Comparison of ENCODE assay signal across 27 cellular contexts in the genomic region with DNA sequence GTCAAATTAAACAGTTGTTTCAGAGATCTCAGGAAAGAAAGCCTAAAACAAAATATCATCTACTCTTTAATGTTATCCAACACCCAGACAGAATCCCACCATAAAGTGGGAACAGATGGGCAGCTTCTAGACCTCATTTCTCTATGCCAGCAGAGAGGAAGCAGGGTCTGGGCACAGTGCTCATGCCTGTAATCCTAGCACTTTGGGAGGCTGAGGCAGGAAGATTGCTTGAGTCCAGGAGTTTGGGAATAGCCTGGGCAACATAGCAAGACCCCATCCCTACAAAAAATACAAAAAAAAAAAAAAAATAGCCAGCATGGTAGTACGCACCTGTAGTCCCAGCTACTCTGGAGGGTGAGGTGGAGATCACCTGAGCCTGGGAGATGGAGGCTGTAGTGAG.
"Had no signal": no experiment of that assay in that cellular context is flagged by ENCODE, and none has a peak within 500 bp of the region (broad histone marks: within the 10 kb centered on the region; RNA-seq: fewer than 3 reads in every experiment).

No MANE protein-coding gene starts in this region.

- H3K27ac Mint-ChIP-seq: effector memory CD8-positive, alpha-beta T cell; endodermal cell; mesothelial cell of epicardium had no signal

- H3K36me3 Mint-ChIP-seq: mesothelial cell of epicardium had no signal

- FAIRE-seq: endometrium, islet of Langerhans, keratinocyte had no signal

- H3K4me3 Mint-ChIP-seq: dendritic cell treated with granulocyte-macrophage colony-stimulating factor and Interleukin-4, amounts not matched to agents 40 ng/mL and 50 ng/mL, for 4 days; effector memory CD8-positive, alpha-beta T cell; endodermal cell; mesothelial cell of epicardium had no signal

- H3K36me3 ChIP-seq: colonic mucosa, esophagus squamous epithelium, gastrocnemius medialis, heart right ventricle, left lung, lower lobe of right lung had no signal

- H3K27ac ChIP-seq: colonic mucosa, epithelial cell of prostate, esophagus squamous epithelium, gastrocnemius medialis, heart right ventricle, left lung, lower lobe of right lung had no signal

- H3K27me3 Mint-ChIP-seq: dendritic cell treated with granulocyte-macrophage colony-stimulating factor and Interleukin-4, amounts not matched to agents 40 ng/mL and 50 ng/mL, for 4 days; effector memory CD8-positive, alpha-beta T cell had no signal

- H3K9me3 ChIP-seq: colonic mucosa, esophagus squamous epithelium, gastrocnemius medialis, heart right ventricle, left lung, lower lobe of right lung, mucosa of descending colon had no signal

- H3K4me1 ChIP-seq: colonic mucosa, gastrocnemius medialis, heart right ventricle, lower lobe of right lung had no signal

- ATAC-seq: effector memory CD8-positive, alpha-beta T cell; esophagus mucosa; gastrocnemius medialis; heart right ventricle; left cardiac atrium; left lung; left ventricle myocardium superior; lower lobe of right lung; mucosa of descending colon had no signal

- H3K4me3 ChIP-seq: colonic mucosa, esophagus squamous epithelium, gastrocnemius medialis, heart right ventricle, left lung, lower lobe of right lung, mucosa of descending colon had no signal

- DNase-seq: colonic mucosa; cortex of kidney; effector CD8-positive, alpha-beta T cell; effector memory CD8-positive, alpha-beta T cell; endodermal cell; erythroblast; esophagus squamous epithelium; foreskin fibroblast; foreskin melanocyte; gastrocnemius medialis; glutamatergic neuron; head of caudate nucleus; heart right ventricle; hippocampal formation; left cardiac atrium; left lung; left ventricle myocardium superior; lower lobe of right lung; mesenchymal stem cell; mucosa of descending colon had no signal

- H3K9me3 Mint-ChIP-seq: dendritic cell treated with granulocyte-macrophage colony-stimulating factor and Interleukin-4, amounts not matched to agents 40 ng/mL and 50 ng/mL, for 4 days; effector memory CD8-positive, alpha-beta T cell; endodermal cell; mesothelial cell of epicardium had no signal

- H3K27me3 ChIP-seq: colonic mucosa, esophagus squamous epithelium, gastrocnemius medialis, heart right ventricle, left lung had no signal
